Comparison of ENCODE assay signal across 22 cellular contexts in the genomic region with DNA sequence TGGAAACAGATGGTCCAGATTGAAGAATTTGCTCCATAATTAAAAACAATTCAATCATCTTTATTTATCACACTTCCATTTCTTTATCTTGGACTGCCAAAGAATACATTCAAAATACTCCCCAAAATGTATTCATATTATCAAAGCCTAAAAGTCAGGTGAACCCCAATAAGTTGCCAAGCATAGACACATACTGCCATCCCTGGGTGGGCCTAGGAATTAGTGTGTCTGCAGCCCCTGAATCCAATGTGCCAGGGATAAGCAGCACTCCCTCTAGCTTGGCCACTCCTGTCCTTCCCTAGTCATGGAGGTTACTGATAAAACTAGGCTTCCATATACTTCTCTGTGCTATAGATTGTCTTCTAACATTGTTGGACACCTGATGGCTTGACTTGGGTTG.
"Had no signal": no experiment of that assay in that cellular context is flagged by ENCODE, and none has a peak within 500 bp of the region (broad histone marks: within the 10 kb centered on the region; RNA-seq: fewer than 3 reads in every experiment).

No MANE protein-coding gene starts in this region.

- H3K9me3 ChIP-seq: thyroid gland had no signal

- H3K27ac Mint-ChIP-seq: activated CD4-positive, alpha-beta memory T cell treated with anti-CD3 and anti-CD28 coated beads, Interleukin-2, amount 10 ng/mL, durations not matched to agents 7 days and 5 days; activated CD8-positive, alpha-beta memory T cell treated with anti-CD3 and anti-CD28 coated beads, Interleukin-2, amount 10 ng/mL, durations not matched to agents 7 days and 5 days; activated naive CD8-positive, alpha-beta T cell treated with anti-CD3 and anti-CD28 coated beads for 36 hours; activated T-helper 17 cell treated with anti-CD3 and anti-CD28 coated beads, Interleukin-2, amount 50 U/mL, for 72 hours; brain; mesothelial cell of epicardium; natural killer cell treated with Interleukin-12 subunit alpha and Interleukin-12 subunit beta and Interleukin-15 and Interleukin-18, amount 100 ng/mL, for 72 hours had no signal

- H3K4me1 ChIP-seq: thyroid gland had no signal

- DNase-seq: activated CD4-positive, alpha-beta memory T cell treated with anti-CD3 and anti-CD28 coated beads, Interleukin-2, amount 10 ng/mL, durations not matched to agents 7 days and 5 days; activated CD4-positive, alpha-beta T cell treated with anti-CD3 and anti-CD28 coated beads for 4 hours; activated CD8-positive, alpha-beta memory T cell treated with anti-CD3 and anti-CD28 coated beads, Interleukin-2, amount 10 ng/mL, durations not matched to agents 7 days and 5 days; activated naive CD4-positive, alpha-beta T cell; activated naive CD8-positive, alpha-beta T cell treated with anti-CD3 and anti-CD28 coated beads for 36 hours; amygdala; dermis blood vessel endothelial cell; effector memory CD4-positive, alpha-beta T cell; foreskin fibroblast; hypothalamus; islet precursor cell; nucleus accumbens; stimulated activated CD4-positive, alpha-beta T cell treated with anti-CD3 and anti-CD28 coated beads, Interleukin-4, amount 100 ng/mL, for 4 hours; stimulated activated naive CD4-positive, alpha-beta T cell treated with Interleukin-2 at 50 U/mL for 16 hours; SW 1271; T-helper 2 cell; thyroid gland had no signal

- H3K4me3 ChIP-seq: thyroid gland had no signal

- H3K4me3 Mint-ChIP-seq: activated CD4-positive, alpha-beta memory T cell treated with anti-CD3 and anti-CD28 coated beads, Interleukin-2, amount 10 ng/mL, durations not matched to agents 7 days and 5 days; activated CD8-positive, alpha-beta memory T cell treated with anti-CD3 and anti-CD28 coated beads, Interleukin-2, amount 10 ng/mL, durations not matched to agents 7 days and 5 days; activated naive CD8-positive, alpha-beta T cell treated with anti-CD3 and anti-CD28 coated beads for 36 hours; activated T-helper 17 cell treated with anti-CD3 and anti-CD28 coated beads, Interleukin-2, amount 50 U/mL, for 72 hours; brain; mesothelial cell of epicardium; natural killer cell treated with Interleukin-12 subunit alpha and Interleukin-12 subunit beta and Interleukin-15 and Interleukin-18, amount 100 ng/mL, for 72 hours had no signal

- H3K9me3 Mint-ChIP-seq: activated CD4-positive, alpha-beta memory T cell treated with anti-CD3 and anti-CD28 coated beads, Interleukin-2, amount 10 ng/mL, durations not matched to agents 7 days and 5 days; activated T-helper 17 cell treated with anti-CD3 and anti-CD28 coated beads, Interleukin-2, amount 50 U/mL, for 72 hours; brain; mesothelial cell of epicardium; natural killer cell treated with Interleukin-12 subunit alpha and Interleukin-12 subunit beta and Interleukin-15 and Interleukin-18, amount 100 ng/mL, for 72 hours had no signal

- H3K27me3 ChIP-seq: thyroid gland had no signal

- H3K27ac ChIP-seq: thyroid gland had no signal

- H3K4me1 Mint-ChIP-seq: activated naive CD8-positive, alpha-beta T cell treated with anti-CD3 and anti-CD28 coated beads for 36 hours; activated T-helper 17 cell treated with anti-CD3 and anti-CD28 coated beads, Interleukin-2, amount 50 U/mL, for 72 hours had no signal

- H3K36me3 ChIP-seq: thyroid gland had no signal

- ATAC-seq: activated CD8-positive, alpha-beta memory T cell treated with anti-CD3 and anti-CD28 coated beads, Interleukin-2, amount 10 ng/mL, durations not matched to agents 7 days and 5 days; activated T-helper 17 cell treated with anti-CD3 and anti-CD28 coated beads, Interleukin-2, amount 50 U/mL, for 72 hours; natural killer cell treated with Interleukin-12 subunit alpha and Interleukin-12 subunit beta and Interleukin-15 and Interleukin-18, amount 100 ng/mL, for 72 hours; sciatic nerve had no signal
